ENCODE assay signal across 1 cellular context in genomic region chr19:9323557-9323918, GRCh38.
TF ChIP-seq lines count a peak whose summit lies in the region.

No MANE protein-coding gene starts in this region.

TF ChIP-seq in HepG2, 621 proteins besides CTCF, POLR2A, EP300 and RAD21 (continued from another document):
- TF ChIP-seq NFAT5 (CRISPR knock-in tag; IDR thresholded peaks at IDR 0.05): no peak
- TF ChIP-seq ZBTB43 (CRISPR knock-in tag; conservative IDR thresholded peaks at IDR 0.05): no peak
- TF ChIP-seq TMF1 (CRISPR knock-in tag; IDR thresholded peaks at IDR 0.05; ENCODE audit: low read depth): no peak
- TF ChIP-seq POLR2AphosphoS2 (IDR thresholded peaks at IDR 0.05; ENCODE audit: low read depth, low read length): no peak
- no peak for TF ChIP-seq ZNF556 (CRISPR knock-in tag; IDR thresholded peaks at IDR 0.05; ENCODE audit: borderline replicate concordance)
- no peak for TF ChIP-seq PITX1 (CRISPR knock-in tag; IDR thresholded peaks at IDR 0.05)
- TF ChIP-seq NFYB (CRISPR knock-in tag; IDR thresholded peaks at IDR 0.05): peak; percentile 80
- TF ChIP-seq CEBPG (CRISPR knock-in tag; IDR thresholded peaks at IDR 0.05): no peak
- no peak for TF ChIP-seq ATF2 (CRISPR knock-in tag; IDR thresholded peaks at IDR 0.05)
- no peak for TF ChIP-seq ZNF503 (CRISPR knock-in tag; IDR thresholded peaks at IDR 0.05)
- no peak for TF ChIP-seq MTA3 (CRISPR knock-in tag; IDR thresholded peaks at IDR 0.05)
- no peak for TF ChIP-seq ETV5 (CRISPR knock-in tag; IDR thresholded peaks at IDR 0.05; ENCODE audit: borderline replicate concordance)
- TF ChIP-seq SNRNP70 (IDR thresholded peaks at IDR 0.05; ENCODE audit: low read depth, low read length): no peak
- TF ChIP-seq ZFP62 (CRISPR knock-in tag; IDR thresholded peaks at IDR 0.05): no peak
- TF ChIP-seq ZNF513 (CRISPR knock-in tag; conservative IDR thresholded peaks at IDR 0.05): no peak
- no peak for TF ChIP-seq ZBTB39 (CRISPR knock-in tag; IDR thresholded peaks at IDR 0.05)
- no peak for TF ChIP-seq FOXM1 (CRISPR knock-in tag; IDR thresholded peaks at IDR 0.05)
- no peak for TF ChIP-seq EZH2 (conservative IDR thresholded peaks at IDR 0.05; ENCODE audit: low read depth, low read length)
